In genomic region chr13:110113284-110113764, GRCh38 we compare ENCODE assay signal across 11 cellular contexts.
DNase-seq lines count a peak whose midpoint lies in the region; ATAC-seq and TF ChIP-seq lines count a peak whose summit lies in the region.
"Had no signal": no experiment of that assay in that cellular context is flagged by ENCODE, and none has a peak within 500 bp of the region (broad histone marks: within the 10 kb centered on the region; RNA-seq: fewer than 3 reads in every experiment).

No MANE protein-coding gene starts in this region.

- no peak overlapping the region for H3K56ac ChIP-seq in H9 (ENCODE audit: insufficient read length, low read depth, low read length)

- H3K4me1 ChIP-seq in H9 (ENCODE audit: insufficient read depth, low read length) (no peaks in the 10 kb centered on the region), gastroesophageal sphincter (peaks cover 0 to 21% (median 6%) of the 10 kb centered on the region in 3 donors), colonic mucosa (no peaks in the 10 kb centered on the region)

- H2BK20ac ChIP-seq in H9 (ENCODE audit: low read depth, low read length, poor library complexity, severe bottlenecking) = no peak overlapping the region

- no peak overlapping the region for H3K27ac Mint-ChIP-seq in H9
- H3K27ac Mint-ChIP-seq in effector memory CD8-positive, alpha-beta T cell = no peak overlapping the region

- H4K20me1 ChIP-seq in H9 (ENCODE audit: control insufficient read depth, insufficient read depth, insufficient read length) = no peaks in the 10 kb centered on the region

- no peaks in the 10 kb centered on the region for H3K9me3 ChIP-seq in H9 (ENCODE audit: control insufficient read depth, low read depth, low read length)
- no peaks in the 10 kb centered on the region for H3K9me3 ChIP-seq in gastroesophageal sphincter
- no peaks in the 10 kb centered on the region for H3K9me3 ChIP-seq in colonic mucosa

- H3K4me1 Mint-ChIP-seq in H9 = peaks cover 30 to 34% of the 10 kb centered on the region in 2 experiments
- peaks cover 0 to 2% of the 10 kb centered on the region in 2 donors for H3K4me1 Mint-ChIP-seq in effector memory CD8-positive, alpha-beta T cell (ENCODE audit: low read depth in 2 of 2)

- ATAC-seq in gastroesophageal sphincter = no peak
- no peak for ATAC-seq in effector memory CD8-positive, alpha-beta T cell (replicated peaks)

- H3K4ac ChIP-seq in H9 (ENCODE audit: low read depth, low read length) = no peak overlapping the region

- no peak overlapping the region for H2AFZ ChIP-seq in H9 (ENCODE audit: low read length)

- H3K27ac ChIP-seq in H9 (ENCODE audit: insufficient read length, low read depth, low read length) (no peak overlapping the region), gastroesophageal sphincter (no peak overlapping the region), colonic mucosa (no peak overlapping the region)

- TF ChIP-seq CTCF in H9 (conservative IDR thresholded peaks at IDR 0.05) (no peak), gastroesophageal sphincter (IDR thresholded peaks at IDR 0.05) (no peak), colonic mucosa (IDR thresholded peaks at IDR 0.05) (no peak)

- no peak overlapping the region for H3K4me3 ChIP-seq in gastroesophageal sphincter
- H3K4me3 ChIP-seq in colonic mucosa = no peak overlapping the region
- H3K4me3 ChIP-seq: lung had no signal

- no peak overlapping the region for H2BK120ac ChIP-seq in H9 (ENCODE audit: low read depth, low read length, poor library complexity, severe bottlenecking)

- no peak overlapping the region for H2BK5ac ChIP-seq in H9 (ENCODE audit: insufficient read length, low read length)

- no peaks in the 10 kb centered on the region for H3K79me1 ChIP-seq in H9 (ENCODE audit: insufficient read depth, low read depth, low read length, poor library complexity, severe bottlenecking)

- H3K14ac ChIP-seq in H9 (ENCODE audit: insufficient read depth, low read length) = no peak overlapping the region

- H2BK12ac ChIP-seq in H9 (ENCODE audit: insufficient read length, low read depth, low read length) = no peak overlapping the region

- no peak overlapping the region for H2AK5ac ChIP-seq in H9 (ENCODE audit: insufficient read length, low read length)

- H3K9me3 Mint-ChIP-seq in H9 = no peaks in the 10 kb centered on the region
- H3K9me3 Mint-ChIP-seq in effector memory CD8-positive, alpha-beta T cell = peaks cover 0 to 5% of the 10 kb centered on the region in 2 donors

- no peak overlapping the region for H3K23ac ChIP-seq in H9 (ENCODE audit: insufficient read length, low read depth, low read length)

- no peak overlapping the region for H4K8ac ChIP-seq in H9 (replicated peaks; ENCODE audit: insufficient read length, low read depth, low read length)

- no peaks in the 10 kb centered on the region for H3K79me2 ChIP-seq in H9 (ENCODE audit: insufficient read depth, low read length)

- no peaks in the 10 kb centered on the region for H3K23me2 ChIP-seq in H9 (ENCODE audit: insufficient read length, low read depth, low read length, poor library complexity, severe bottlenecking)

- peak overlapping the region; percentile 14 for H3K18ac ChIP-seq in H9 (ENCODE audit: insufficient read length, low read depth, low read length)

- H3T11ph ChIP-seq in H9 (ENCODE audit: low read length) = no peak overlapping the region

- no peak overlapping the region for H4K91ac ChIP-seq in H9 (ENCODE audit: insufficient read length, low read depth, low read length)

- no peak for TF ChIP-seq EP300 in gastroesophageal sphincter (IDR thresholded peaks at IDR 0.05)

- H3K9ac ChIP-seq in H9 (ENCODE audit: extremely low read depth, insufficient read length, low read length) (no peak overlapping the region), colonic mucosa (ENCODE audit: low read depth in 2 of 2, low read length in 2 of 2) (peak overlapping the region in 1 of 2 donors; percentile 18)

- no CpG with 5 or more reads among the region's 2 CpGs for WGBS in H9 (ENCODE audit: extremely low coverage, insufficient read length, low lambda C conversion rate)
- 83 to 100% methylated on average over 1 to 2 of the region's 2 CpGs for WGBS in gastroesophageal sphincter (ENCODE audit: low coverage in 1 of 2), 2 donors

- no peak overlapping the region for H3K4me3 Mint-ChIP-seq in H9
- H3K4me3 Mint-ChIP-seq in effector memory CD8-positive, alpha-beta T cell = no peak overlapping the region

- DNase-seq in A172 (ENCODE audit: low spot score) (peak; percentile 75), H9 (no peak), SIG-M5 (lab: John Stamatoyannopoulos, UW) (peak; percentile 90), fibroblast of gingiva (ENCODE audit: low read depth) (peak; percentile 37), NCI-H2227 treated with DMSO at 0.1 percent for 48 hours (lab: John Stamatoyannopoulos, UW) (no peak), colonic mucosa (no peak)
- no peak for DNase-seq in effector memory CD8-positive, alpha-beta T cell
- DNase-seq: activated CD4-positive, CD25-positive, alpha-beta regulatory T cell; cerebellar nuclear complex had no signal

- H3K27me3 ChIP-seq in H9 (ENCODE audit: insufficient read depth, low read length) = no peaks in the 10 kb centered on the region
- no peaks in the 10 kb centered on the region for H3K27me3 ChIP-seq in gastroesophageal sphincter
- no peaks in the 10 kb centered on the region for H3K27me3 ChIP-seq in colonic mucosa

- no peak overlapping the region for H4K5ac ChIP-seq in H9 (ENCODE audit: insufficient read length, low read depth, low read length)

- H3K36me3 ChIP-seq in gastroesophageal sphincter (no peaks in the 10 kb centered on the region), colonic mucosa (no peaks in the 10 kb centered on the region)

- no peak overlapping the region for H2BK15ac ChIP-seq in H9 (ENCODE audit: low read depth, low read length)

- H3K4me2 ChIP-seq in H9 (ENCODE audit: insufficient read depth, insufficient read length, low read length) = no peak overlapping the region

- intact Hi-C loops in colonic mucosa (cut with DNase I) = no loop called here

- no peak for TF ChIP-seq POLR2A in gastroesophageal sphincter (IDR thresholded peaks at IDR 0.05)

- peaks cover 26% of the 10 kb centered on the region for H3K27me3 Mint-ChIP-seq in H9 (ENCODE audit: low read depth)
- peaks cover 7 to 39% of the 10 kb centered on the region in 2 donors for H3K27me3 Mint-ChIP-seq in effector memory CD8-positive, alpha-beta T cell

- H3K36me3 Mint-ChIP-seq in H9 (ENCODE audit: insufficient read depth in 1 of 3, low read depth in 3 of 3) = no peaks in the 10 kb centered on the region
- H3K36me3 Mint-ChIP-seq in effector memory CD8-positive, alpha-beta T cell (ENCODE audit: insufficient read depth) = no peaks in the 10 kb centered on the region

Comparison
In these comparisons a context has a peak if more than half of its experiments do, and no peak if none do; other contexts are left out.
1. DNase-seq: peak in A172 (single experiment), SIG-M5 (single experiment) and fibroblast of gingiva (single experiment); none in H9 (single experiment), NCI-H2227 treated with DMSO at 0.1 percent for 48 hours (single experiment), effector memory CD8-positive, alpha-beta T cell (0 of 3) and colonic mucosa (single experiment).